ENCODE assay signal across 9 cellular contexts in the genomic region with DNA sequence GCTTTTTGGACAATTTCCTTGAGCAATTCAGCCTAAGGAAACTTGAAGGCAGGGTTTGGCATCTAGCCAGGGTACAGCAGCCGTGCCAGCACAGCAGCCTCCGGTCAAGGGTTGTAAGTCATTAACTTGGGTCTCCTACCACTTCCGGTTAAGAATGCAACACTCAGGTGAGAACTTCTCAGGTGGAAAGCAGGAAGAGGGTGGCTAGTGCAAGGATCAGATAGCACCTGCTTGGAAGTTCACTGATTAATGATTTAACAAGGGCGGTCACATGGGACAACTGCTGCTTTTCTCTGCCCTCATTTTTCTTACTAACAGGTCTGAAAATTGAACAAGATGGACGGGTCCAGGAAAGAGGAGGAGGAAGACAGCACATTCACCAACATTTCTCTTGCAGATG. TPM values are rescaled to one million over a fixed set of nuclear protein-coding genes. Genes with fewer than 3 reads are reported as not detected.
DNase-seq lines count a peak whose midpoint lies in the region; ATAC-seq and TF ChIP-seq lines count a peak whose summit lies in the region.
"Had no signal": no experiment of that assay in that cellular context is flagged by ENCODE, and none has a peak within 500 bp of the region (broad histone marks: within the 10 kb centered on the region; RNA-seq: fewer than 3 reads in every experiment).

No MANE protein-coding gene starts in this region.

- intact Hi-C loops in CD4-positive, alpha-beta T cell (cut with DNase I, micrococcal nuclease) = no loop called here

- ATAC-seq in GM18511 (IDR thresholded peaks at IDR 0.05; ENCODE audit: unreplicated experiment) = peak; percentile 97
- ATAC-seq in HG02678 (IDR thresholded peaks at IDR 0.05; ENCODE audit: unreplicated experiment) = peak; percentile 86
- ATAC-seq in CD4-positive, alpha-beta T cell (ENCODE audit: poor library complexity) = no peak
- ATAC-seq: naive thymus-derived CD4-positive, alpha-beta T cell had no signal

- H3K27me3 ChIP-seq in CD4-positive, alpha-beta T cell (ENCODE audit: control insufficient read depth, insufficient read depth, low read length) = peaks cover 16% of the 10 kb centered on the region

- H3K27ac Mint-ChIP-seq in CD4-positive, alpha-beta T cell = no peak overlapping the region

- peak; percentile 14 for DNase-seq in RWPE1 (ENCODE audit: low spot score)
- peak; percentile 89 for DNase-seq in mucosa of gallbladder (ENCODE audit: low spot score)
- DNase-seq in stimulated activated CD4-positive, alpha-beta T cell treated with anti-CD3 and anti-CD28 coated beads, Interleukin-4, amount 100 ng/mL, for 1 hour = no peak
- no peak for DNase-seq in SKM-1 treated with dmso at 0.1 percent for 144 hours (lab: John Stamatoyannopoulos, UW; ENCODE audit: unreplicated experiment)
- DNase-seq in epidermal melanocyte (ENCODE audit: insufficient read length, low spot score) = no peak
- DNase-seq in CD4-positive, alpha-beta T cell = no peak
- DNase-seq: naive thymus-derived CD4-positive, alpha-beta T cell had no signal

- CTCF ChIA-PET in RWPE1 (lab: Yijun Ruan, JAX) = interaction anchor here (0.8 to 1.3 kb wide), 2 partner anchors 13 to 791 kb away, joined by 3 to 5 read pairs; no protein-coding TSS in a partner anchor
- CTCF ChIA-PET in CD4-positive, alpha-beta T cell (lab: Charles Lee) = no interaction called here

- H3K36me3 Mint-ChIP-seq in CD4-positive, alpha-beta T cell (ENCODE audit: low read depth) = no peaks in the 10 kb centered on the region
- H3K36me3 Mint-ChIP-seq: naive thymus-derived CD4-positive, alpha-beta T cell had no signal

- peaks cover 5% of the 10 kb centered on the region for H3K4me1 Mint-ChIP-seq in CD4-positive, alpha-beta T cell (ENCODE audit: low read depth)

- POLR2A ChIA-PET in RWPE1 (lab: Yijun Ruan, JAX; ENCODE audit: low non-redundant PET) = no interaction called here
- POLR2A ChIA-PET in CD4-positive, alpha-beta T cell (lab: Charles Lee) = no interaction called here

- no peak overlapping the region for H3K4me3 Mint-ChIP-seq in CD4-positive, alpha-beta T cell

- H3K9me3 Mint-ChIP-seq in CD4-positive, alpha-beta T cell = no peaks in the 10 kb centered on the region

- no peak for TF ChIP-seq CTCF in RWPE1 (conservative IDR thresholded peaks at IDR 0.05; ENCODE audit: low read depth)
- no peak for TF ChIP-seq CTCF in CD4-positive, alpha-beta T cell (IDR thresholded peaks at IDR 0.05)

- no peaks in the 10 kb centered on the region for H3K9me3 ChIP-seq in CD4-positive, alpha-beta T cell (ENCODE audit: control insufficient read depth, low read length)

- peaks cover 33% of the 10 kb centered on the region for H3K27me3 Mint-ChIP-seq in CD4-positive, alpha-beta T cell

- no peak overlapping the region for H3K27ac ChIP-seq in RWPE1
- H3K27ac ChIP-seq in CD4-positive, alpha-beta T cell (ENCODE audit: low read depth, low read length) = no peak overlapping the region

RNA-seq across cellular contexts. Expression of a gene that starts 30.1 kb away (rescaled TPM):
- 68.5 TPM for total RNA-seq in mucosa of gallbladder
- total RNA-seq in CD4-positive, alpha-beta T cell = 1 to 10 TPM; 5.9 to 6.8 TPM

Comparison
In these comparisons a context has a peak if more than half of its experiments do, and no peak if none do; other contexts are left out.
1. DNase-seq: peak in RWPE1 (single experiment) and mucosa of gallbladder (single experiment); none in stimulated activated CD4-positive, alpha-beta T cell treated with anti-CD3 and anti-CD28 coated beads, Interleukin-4, amount 100 ng/mL, for 1 hour (single experiment), SKM-1 treated with dmso at 0.1 percent for 144 hours (single experiment), epidermal melanocyte (single experiment) and CD4-positive, alpha-beta T cell (0 of 10).